ENCODE assay signal across 23 cellular contexts in genomic region chr6:105688573-105688972, GRCh38.
"Had no signal": no experiment of that assay in that cellular context is flagged by ENCODE, and none has a peak within 500 bp of the region (broad histone marks: within the 10 kb centered on the region; RNA-seq: fewer than 3 reads in every experiment).

No MANE protein-coding gene starts in this region.

- H3K4me2 ChIP-seq: neural progenitor cell had no signal

- H3K4me1 ChIP-seq: esophagus muscularis mucosa, gastrocnemius medialis, left ventricle myocardium inferior, lower lobe of right lung, neural progenitor cell, right atrium auricular region, sigmoid colon, thyroid gland, upper lobe of left lung, uterus had no signal

- ATAC-seq: gastrocnemius medialis; heart right ventricle; lower lobe of right lung; natural killer cell treated with Interleukin-12 subunit alpha and Interleukin-12 subunit beta and Interleukin-15 and Interleukin-18, amount 100 ng/mL, for 72 hours had no signal

- DNase-seq: effector memory CD4-positive, alpha-beta T cell; gastrocnemius medialis; heart right ventricle; left ventricle myocardium inferior; lower lobe of right lung; nucleus accumbens; ovary; sigmoid colon; stimulated activated CD4-positive, alpha-beta T cell treated with anti-CD3 and anti-CD28 coated beads, Interleukin-2, amount 100 ng/mL, for 24 hours; stimulated activated CD4-positive, alpha-beta T cell treated with anti-CD3 and anti-CD28 coated beads, Interleukin-4, amount 100 ng/mL, for 4 hours; stimulated activated naive B cell treated with anti-CD40 and anti-IgM and Interleukin-4, amounts not matched to agents 10 μg/mL and 1 μg/mL and 100 μg/mL, for 72 hours; thyroid gland; upper lobe of left lung; uterus had no signal

- H2AFZ ChIP-seq: neural progenitor cell had no signal

- H3K9ac ChIP-seq: neural progenitor cell had no signal

- FAIRE-seq: endometrium, keratinocyte had no signal

- H3K36me3 ChIP-seq: esophagus muscularis mucosa, gastrocnemius medialis, heart right ventricle, left ventricle myocardium inferior, lower lobe of right lung, neural progenitor cell, ovary, right atrium auricular region, sigmoid colon, suprapubic skin, thyroid gland, upper lobe of left lung, uterus had no signal

- H3K9me3 ChIP-seq: gastrocnemius medialis, suprapubic skin, thyroid gland, uterus had no signal

- H3K27me3 ChIP-seq: esophagus muscularis mucosa, gastrocnemius medialis, heart right ventricle, neural progenitor cell, ovary, right atrium auricular region, sigmoid colon, suprapubic skin, thyroid gland, upper lobe of left lung, uterus had no signal

- H3K27ac ChIP-seq: epithelial cell of prostate, esophagus muscularis mucosa, gastrocnemius medialis, heart right ventricle, left ventricle myocardium inferior, lower lobe of right lung, neural progenitor cell, ovary, right atrium auricular region, sigmoid colon, skin epidermis, suprapubic skin, thyroid gland, upper lobe of left lung, uterus had no signal

- H3K4me3 ChIP-seq: esophagus muscularis mucosa, gastrocnemius medialis, heart right ventricle, left ventricle myocardium inferior, lower lobe of right lung, neural progenitor cell, ovary, right atrium auricular region, sigmoid colon, skin epidermis, suprapubic skin, thyroid gland, upper lobe of left lung, uterus had no signal
